ENCODE assay signal across 9 cellular contexts in the genomic region with DNA sequence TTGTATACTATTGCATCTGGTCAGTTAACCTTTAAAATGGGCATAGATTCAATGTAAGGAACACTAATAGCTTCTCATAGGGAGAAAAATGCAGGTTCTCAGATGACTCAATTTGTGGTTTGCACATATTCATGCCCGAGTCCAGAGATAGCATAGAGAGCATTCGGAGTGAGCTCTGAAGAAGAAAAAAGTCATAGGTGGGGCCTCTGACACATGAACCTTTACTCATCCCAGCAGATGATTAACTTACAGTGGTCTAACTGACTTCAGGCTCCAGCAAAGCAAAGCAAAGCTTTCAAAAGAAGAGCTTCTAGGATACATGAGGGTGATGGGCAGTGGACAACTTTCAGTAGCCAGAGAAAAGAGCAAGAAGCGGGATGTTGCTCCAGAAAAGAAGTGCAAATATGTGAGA. TPM values are rescaled to one million over a fixed set of nuclear protein-coding genes. Genes with fewer than 3 reads are reported as not detected.
DNase-seq lines count a peak whose midpoint lies in the region; ATAC-seq and TF ChIP-seq lines count a peak whose summit lies in the region.
"Had no signal": no experiment of that assay in that cellular context is flagged by ENCODE, and none has a peak within 500 bp of the region (broad histone marks: within the 10 kb centered on the region; RNA-seq: fewer than 3 reads in every experiment).

No MANE protein-coding gene starts in this region.

- H3K4me3 ChIP-seq in WI38 (ENCODE audit: low read depth, low read length) (0 out of 2 replicates have a peak overlapping the region, but pooled peaks have one; percentile 6), dorsolateral prefrontal cortex (no peak overlapping the region)
- no peak overlapping the region for H3K4me3 ChIP-seq in naive thymus-derived CD4-positive, alpha-beta T cell (ENCODE audit: low read length)

- H3K4me1 ChIP-seq in naive thymus-derived CD4-positive, alpha-beta T cell (ENCODE audit: control insufficient read depth in 2 of 2, insufficient read depth in 2 of 2, low read length in 2 of 2): peaks cover 4 to 19% of the 10 kb centered on the region in 2 donors

- peak overlapping the region in 2 of 10 donors; percentile 4 to 7 for H3K4me3 Mint-ChIP-seq in naive thymus-derived CD4-positive, alpha-beta T cell

- peaks cover 0 to 8% (median 0%) of the 10 kb centered on the region in 5 donors for H3K27me3 Mint-ChIP-seq in naive thymus-derived CD4-positive, alpha-beta T cell

- CTCF ChIA-PET in naive thymus-derived CD4-positive, alpha-beta T cell (lab: Charles Lee): interaction anchor here (1.0 kb wide), 1 partner anchor 22 kb away, joined by 4 read pairs; no protein-coding TSS in a partner anchor

- H3K36me3 ChIP-seq in naive thymus-derived CD4-positive, alpha-beta T cell (ENCODE audit: control insufficient read depth in 2 of 3, insufficient read depth in 3 of 3, low read length in 3 of 3): no peaks in the 10 kb centered on the region

- POLR2A ChIA-PET in naive thymus-derived CD4-positive, alpha-beta T cell (lab: Charles Lee): interaction anchor here (0.6 to 6.3 kb wide), 19 partner anchors 14 to 290 kb away, joined by 3 to 37 read pairs (median 3); a partner anchor contains a TSS

- DNase-seq in NK-92 treated with Interleukin-12 subunit alpha and Interleukin-12 subunit beta, amount 100 ng/mL, for 24 hours (lab: John Stamatoyannopoulos, UW): peak; percentile 14
- DNase-seq in NK-92 (lab: John Stamatoyannopoulos, UW; ENCODE audit: unreplicated experiment) (no peak), dorsolateral prefrontal cortex (no peak), NCI-H1436 (lab: John Stamatoyannopoulos, UW) (no peak), NCI-H1930 (lab: John Stamatoyannopoulos, UW) (no peak)
- DNase-seq in naive thymus-derived CD4-positive, alpha-beta T cell: no peak

- peaks cover 16 to 62% (median 51%) of the 10 kb centered on the region in 7 donors for H3K4me1 Mint-ChIP-seq in naive thymus-derived CD4-positive, alpha-beta T cell

- intact Hi-C loops in naive thymus-derived CD4-positive, alpha-beta T cell (cut with micrococcal nuclease): loop anchor here in 1 of 2 donors (5.0 kb wide), 2 partner anchors 37 to 132 kb away; a partner anchor contains a TSS
- intact Hi-C loops in dorsolateral prefrontal cortex (cut with DNase I): loop anchor here (5.0 to 10.0 kb wide), 4 partner anchors 225 to 1165 kb away; a partner anchor contains a TSS

- peak overlapping the region in 5 of 9 donors; percentile 27 to 99 (median 95) for H3K27ac Mint-ChIP-seq in naive thymus-derived CD4-positive, alpha-beta T cell

- TF ChIP-seq CTCF in WI38 (IDR thresholded peaks at IDR 0.05; ENCODE audit: low read depth, low read length): no peak
- no peak for TF ChIP-seq CTCF in dorsolateral prefrontal cortex (IDR thresholded peaks at IDR 0.05 in 54 of 56, conservative IDR thresholded peaks at IDR 0.05 in 2 of 56; ENCODE audit: low read depth in 1 of 56, partially characterized antibody in 56 of 56)

- H3K36me3 Mint-ChIP-seq in naive thymus-derived CD4-positive, alpha-beta T cell: peaks cover 0 to 7% (median 0%) of the 10 kb centered on the region in 5 donors

- no peak overlapping the region for H3K27ac ChIP-seq in naive thymus-derived CD4-positive, alpha-beta T cell (ENCODE audit: low read depth, low read length)
- H3K27ac ChIP-seq in dorsolateral prefrontal cortex: no peak overlapping the region
- H3K27ac ChIP-seq: 22Rv1 had no signal

- H3K9me3 ChIP-seq in naive thymus-derived CD4-positive, alpha-beta T cell (ENCODE audit: control insufficient read depth in 2 of 3, low read length in 3 of 3): no peaks in the 10 kb centered on the region

- peaks cover 0 to 36% (median 4%) of the 10 kb centered on the region in 11 donors for H3K9me3 Mint-ChIP-seq in naive thymus-derived CD4-positive, alpha-beta T cell

- no peaks in the 10 kb centered on the region for H3K27me3 ChIP-seq in naive thymus-derived CD4-positive, alpha-beta T cell (ENCODE audit: control insufficient read depth in 2 of 2, insufficient read depth in 2 of 2, low read length in 2 of 2)
- no peaks in the 10 kb centered on the region for H3K27me3 ChIP-seq in dorsolateral prefrontal cortex

- peak; percentile 30 for ATAC-seq in HG03095 (IDR thresholded peaks at IDR 0.05; ENCODE audit: unreplicated experiment)
- no peak for ATAC-seq in naive thymus-derived CD4-positive, alpha-beta T cell

RNA-seq across cellular contexts. Expression of a gene that starts 55.3 kb away (rescaled TPM):
- total RNA-seq in naive thymus-derived CD4-positive, alpha-beta T cell: 100 to 1,000 TPM; 131 to 274 (median 180) TPM
- polyA plus RNA-seq in naive thymus-derived CD4-positive, alpha-beta T cell: 100 to 1,000 TPM; 113 to 142 TPM
- 10 to 100 TPM in 56 of 120 experiments, 1 to 10 TPM in 64; 3.8 to 30.1 (median 9.7) TPM for total RNA-seq in dorsolateral prefrontal cortex

Comparison
In these comparisons a context has a peak if more than half of its experiments do, and no peak if none do; other contexts are left out.
1. RNA of a gene that starts 55.3 kb away (total RNA-seq): 131 to 274 TPM in naive thymus-derived CD4-positive, alpha-beta T cell; 3.8 to 30.1 TPM in dorsolateral prefrontal cortex; every median in the first group is over 4 times any median in the second.